In genomic region chr4:6885953-6886557, GRCh38 we compare ENCODE assay signal across 8 cellular contexts. TPM values are rescaled to one million over a fixed set of nuclear protein-coding genes. Genes with fewer than 3 reads are reported as not detected.
DNase-seq lines count a peak whose midpoint lies in the region; FAIRE-seq and TF ChIP-seq lines count a peak whose summit lies in the region.

No MANE protein-coding gene starts in this region.

- peak overlapping the region; percentile 73 for H3K4me2 ChIP-seq in BLaER1

- peaks cover 31% of the 10 kb centered on the region for H3K9me3 ChIP-seq in BLaER1
- peaks cover 0 to 9% (median 0%) of the 10 kb centered on the region in 5 donors for H3K9me3 ChIP-seq in subcutaneous abdominal adipose tissue (ENCODE audit: control insufficient read depth in 5 of 5, low read length in 5 of 5)

- H3K4me3 ChIP-seq in BLaER1 (no peak overlapping the region), bronchial epithelial cell (ENCODE audit: low read depth, low read length) (no peak overlapping the region), subcutaneous abdominal adipose tissue (ENCODE audit: low read depth in 1 of 5, low read length in 5 of 5) (peak overlapping the region in 2 of 5 donors; percentile 2 to 62)

- H3K9ac ChIP-seq in BLaER1: no peak overlapping the region; the same call in 1 of the 2 replicates
- H3K9ac ChIP-seq in subcutaneous abdominal adipose tissue (ENCODE audit: low read length in 5 of 5): peak overlapping the region in 1 of 5 donors; percentile 53

- peak overlapping the region; percentile 64 for H3K27ac ChIP-seq in BLaER1
- peak overlapping the region; percentile 72 for H3K27ac ChIP-seq in subcutaneous abdominal adipose tissue (ENCODE audit: low read depth, low read length)

- H3K27me3 ChIP-seq in BLaER1 (no peaks in the 10 kb centered on the region), bronchial epithelial cell (ENCODE audit: control insufficient read depth, insufficient read depth, low read length) (no peaks in the 10 kb centered on the region), subcutaneous abdominal adipose tissue (ENCODE audit: control insufficient read depth in 5 of 5, insufficient read depth in 4 of 5, low read length in 5 of 5) (no peaks in the 10 kb centered on the region)

- peak; percentile 62 for FAIRE-seq in GM19239 (lab: Jason Lieb, UNC)
- no peak for FAIRE-seq in bronchial epithelial cell (lab: Jason Lieb, UNC)

- H4K20me1 ChIP-seq in BLaER1: no peaks in the 10 kb centered on the region

- H3K36me3 ChIP-seq in BLaER1: peaks cover 47% of the 10 kb centered on the region
- peaks cover 8% of the 10 kb centered on the region for H3K36me3 ChIP-seq in bronchial epithelial cell (ENCODE audit: control insufficient read depth, insufficient read depth, low read length)
- peaks cover 8 to 30% (median 24%) of the 10 kb centered on the region in 5 donors for H3K36me3 ChIP-seq in subcutaneous abdominal adipose tissue (ENCODE audit: control insufficient read depth in 5 of 5, insufficient read depth in 5 of 5, low read length in 5 of 5)

- H3K4me1 ChIP-seq in BLaER1 (peaks cover 71% of the 10 kb centered on the region), subcutaneous abdominal adipose tissue (ENCODE audit: control insufficient read depth in 5 of 5, insufficient read depth in 5 of 5, low read length in 5 of 5) (peaks cover 2 to 33% (median 26%) of the 10 kb centered on the region in 5 donors)

- DNase-seq in GM19239 (ENCODE audit: insufficient read length, low spot score) (no peak), NCI-H69 (lab: John Stamatoyannopoulos, UW) (peak; percentile 59), bronchial epithelial cell (ENCODE audit: low read depth) (peak; percentile 48), left kidney (ENCODE audit: low read depth, low spot score) (peak; percentile 62)
- no peak for DNase-seq in stimulated activated CD4-positive, alpha-beta T cell treated with anti-CD3 and anti-CD28 coated beads, Interleukin-4, amount 100 ng/mL, for 24 hours
- no peak for DNase-seq in effector CD4-positive, alpha-beta T cell

- TF ChIP-seq CTCF in bronchial epithelial cell (IDR thresholded peaks at IDR 0.05; ENCODE audit: insufficient read depth, low read length, severe bottlenecking): peak; percentile 57

RNA-seq across cellular contexts. Expression of gene TBC1D14, which starts 23.6 kb away (rescaled TPM):
- 103 and 133 TPM in 2 replicates for total RNA-seq in bronchial epithelial cell

Comparison
In these comparisons a context has a peak if more than half of its experiments do, and no peak if none do; other contexts are left out.
1. DNase-seq: peak in NCI-H69 (single experiment), bronchial epithelial cell (single experiment) and left kidney (single experiment); none in GM19239 (single experiment), stimulated activated CD4-positive, alpha-beta T cell treated with anti-CD3 and anti-CD28 coated beads, Interleukin-4, amount 100 ng/mL, for 24 hours (single experiment) and effector CD4-positive, alpha-beta T cell (single experiment).